In genomic region chr1:93701619-93702018, GRCh38 we compare ENCODE assay signal across 1 cellular context.
TF ChIP-seq lines count a peak whose summit lies in the region.

No MANE protein-coding gene starts in this region.

TF ChIP-seq in SK-N-SH, 30 proteins besides CTCF, POLR2A, EP300 and RAD21 (continued from another document):
- peak; percentile 74; the same call in 1 of the 2 replicates for TF ChIP-seq ZBTB33 (IDR thresholded peaks at IDR 0.05; ENCODE audit: borderline replicate concordance, low read depth)
- no peak for TF ChIP-seq EZH2phosphoT487 (IDR thresholded peaks at IDR 0.05; ENCODE audit: borderline replicate concordance, low read depth)
- no peak; the same call in 1 of the 2 replicates for TF ChIP-seq USF1 (IDR thresholded peaks at IDR 0.05; ENCODE audit: borderline replicate concordance, low read depth)
- TF ChIP-seq TAF1 (IDR thresholded peaks at IDR 0.05; ENCODE audit: borderline replicate concordance, low read depth, low read length) = peak; percentile 57; the same call in 1 of the 2 replicates
- TF ChIP-seq REST (IDR thresholded peaks at IDR 0.05; ENCODE audit: low read depth, low read length) = peak; percentile 65; the same call in 1 of the 2 replicates
- peak; percentile 96 for TF ChIP-seq TCF12 (IDR thresholded peaks at IDR 0.05)
- no peak for TF ChIP-seq SIN3A (IDR thresholded peaks at IDR 0.05; ENCODE audit: borderline replicate concordance, low read depth, low read length)
- peak; percentile 96 for TF ChIP-seq NFIC (IDR thresholded peaks at IDR 0.05; ENCODE audit: borderline replicate concordance)
- TF ChIP-seq RFX5 (IDR thresholded peaks at IDR 0.05; ENCODE audit: low read length) = no peak
- TF ChIP-seq TEAD4 (IDR thresholded peaks at IDR 0.05; ENCODE audit: borderline replicate concordance, insufficient read depth) = peak; percentile 98
- no peak for TF ChIP-seq SMC3 (IDR thresholded peaks at IDR 0.05; ENCODE audit: low read depth, low read length)
- peak; percentile 89; the same call in 1 of the 2 replicates for TF ChIP-seq RXRA (IDR thresholded peaks at IDR 0.05; ENCODE audit: borderline replicate concordance, low read depth)
- TF ChIP-seq GABPA (IDR thresholded peaks at IDR 0.05; ENCODE audit: low read depth) = no peak; the same call in 1 of the 2 replicates
- no peak for TF ChIP-seq FOXJ3 (CRISPR knock-in tag; IDR thresholded peaks at IDR 0.05)
- peak; percentile 78 for TF ChIP-seq PBX3 (IDR thresholded peaks at IDR 0.05)
- TF ChIP-seq YY1 (IDR thresholded peaks at IDR 0.05; ENCODE audit: low read depth) = peak; percentile 71; the same call in 1 of the 2 replicates
- peak; percentile 94 for TF ChIP-seq ELF1 (IDR thresholded peaks at IDR 0.05)
- TF ChIP-seq CHD2 (IDR thresholded peaks at IDR 0.05; ENCODE audit: low read length, partially characterized antibody) = no peak
- no peak for TF ChIP-seq NRF1 (IDR thresholded peaks at IDR 0.05; ENCODE audit: low read depth, low read length)
- TF ChIP-seq GATA2 (CRISPR knock-in tag; IDR thresholded peaks at IDR 0.05) = no peak
- TF ChIP-seq FOXM1 (IDR thresholded peaks at IDR 0.05; ENCODE audit: low read depth) = peak; percentile 93; the same call in 1 of the 2 replicates
- TF ChIP-seq JUND (IDR thresholded peaks at IDR 0.05) = peak; percentile 99
- no peak for TF ChIP-seq MXI1 (IDR thresholded peaks at IDR 0.05; ENCODE audit: low read depth, low read length)
TF ChIP-seq in SK-N-SH: peak in this region for 16.
